ENCODE assay signal across 3 cellular contexts in the genomic region with DNA sequence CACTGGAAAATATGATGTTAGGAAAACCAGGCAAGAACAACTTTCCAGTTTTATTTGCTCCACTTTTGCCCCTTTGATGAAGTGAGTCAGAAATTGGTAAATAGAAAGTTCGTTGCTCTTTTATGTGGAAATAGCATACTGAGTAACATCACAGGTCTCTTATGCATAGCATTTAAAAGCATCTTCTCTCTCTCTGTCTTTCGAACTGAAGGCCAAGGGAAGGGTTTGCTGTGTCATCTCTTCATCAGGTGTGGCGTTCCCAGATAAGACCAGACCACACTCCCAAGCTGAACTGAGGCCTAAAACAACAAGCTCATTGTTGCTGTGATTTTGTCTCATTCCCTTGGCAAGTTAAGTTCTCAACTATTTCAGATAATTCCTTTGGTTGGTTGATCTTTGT.
TF ChIP-seq lines count a peak whose summit lies in the region.

No MANE protein-coding gene starts in this region.

TF ChIP-seq in K562, 482 proteins besides CTCF, POLR2A, EP300 and RAD21 (continues in another document):
- TF ChIP-seq MYC (IDR thresholded peaks at IDR 0.05; ENCODE audit: low read depth, low read length) = no peak
- no peak for TF ChIP-seq MYC (CRISPR knock-in tag; IDR thresholded peaks at IDR 0.05; ENCODE audit: borderline replicate concordance, low read depth)
- peak; percentile 35 for TF ChIP-seq NFIC (IDR thresholded peaks at IDR 0.05)
- TF ChIP-seq CTBP1 (IDR thresholded peaks at IDR 0.05; ENCODE audit: borderline replicate concordance) = peak; percentile 35; the same call in 1 of the 2 replicates
- no peak for TF ChIP-seq GTF2F1 (IDR thresholded peaks at IDR 0.05; ENCODE audit: low read depth, low read length)
- TF ChIP-seq C11orf30 (IDR thresholded peaks at IDR 0.05; ENCODE audit: low read depth) = peak; percentile 72
- TF ChIP-seq DPF2 (IDR thresholded peaks at IDR 0.05) = peak; percentile 57; the same call in 1 of the 2 replicates
- TF ChIP-seq HDAC1 (IDR thresholded peaks at IDR 0.05) = peak in 1 of 2 experiments; percentile 86; a peak in 2 of 4 replicates
- TF ChIP-seq, protein P1, sequence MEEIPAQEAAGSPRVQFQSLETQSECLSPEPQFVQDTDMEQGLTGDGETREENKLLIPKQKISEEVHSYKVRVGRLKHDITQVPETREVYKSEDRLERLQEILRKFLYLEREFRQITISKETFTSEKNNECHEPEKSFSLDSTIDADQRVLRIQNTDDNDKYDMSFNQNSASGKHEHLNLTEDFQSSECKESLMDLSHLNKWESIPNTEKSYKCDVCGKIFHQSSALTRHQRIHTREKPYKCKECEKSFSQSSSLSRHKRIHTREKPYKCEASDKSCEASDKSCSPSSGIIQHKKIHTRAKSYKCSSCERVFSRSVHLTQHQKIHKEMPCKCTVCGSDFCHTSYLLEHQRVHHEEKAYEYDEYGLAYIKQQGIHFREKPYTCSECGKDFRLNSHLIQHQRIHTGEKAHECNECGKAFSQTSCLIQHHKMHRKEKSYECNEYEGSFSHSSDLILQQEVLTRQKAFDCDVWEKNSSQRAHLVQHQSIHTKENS (CRISPR knock-in tag; IDR thresholded peaks at IDR 0.05) = no peak
- TF ChIP-seq, protein P2, sequence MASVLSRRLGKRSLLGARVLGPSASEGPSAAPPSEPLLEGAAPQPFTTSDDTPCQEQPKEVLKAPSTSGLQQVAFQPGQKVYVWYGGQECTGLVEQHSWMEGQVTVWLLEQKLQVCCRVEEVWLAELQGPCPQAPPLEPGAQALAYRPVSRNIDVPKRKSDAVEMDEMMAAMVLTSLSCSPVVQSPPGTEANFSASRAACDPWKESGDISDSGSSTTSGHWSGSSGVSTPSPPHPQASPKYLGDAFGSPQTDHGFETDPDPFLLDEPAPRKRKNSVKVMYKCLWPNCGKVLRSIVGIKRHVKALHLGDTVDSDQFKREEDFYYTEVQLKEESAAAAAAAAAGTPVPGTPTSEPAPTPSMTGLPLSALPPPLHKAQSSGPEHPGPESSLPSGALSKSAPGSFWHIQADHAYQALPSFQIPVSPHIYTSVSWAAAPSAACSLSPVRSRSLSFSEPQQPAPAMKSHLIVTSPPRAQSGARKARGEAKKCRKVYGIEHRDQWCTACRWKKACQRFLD (CRISPR knock-in tag; IDR thresholded peaks at IDR 0.05) = no peak
- no peak for TF ChIP-seq KLF13 (tag; IDR thresholded peaks at IDR 0.05; ENCODE audit: borderline replicate concordance, low read depth)
- TF ChIP-seq RCOR1 (IDR thresholded peaks at IDR 0.05; ENCODE audit: borderline replicate concordance in 1 of 2, low read depth in 2 of 2, low read length in 2 of 2) = peak; percentile 63 to 98; a peak in 2 of 4 replicates
- TF ChIP-seq HDAC2 (IDR thresholded peaks at IDR 0.05) = peak; percentile 75; the same call in 1 of the 2 replicates
- TF ChIP-seq, protein P3, sequence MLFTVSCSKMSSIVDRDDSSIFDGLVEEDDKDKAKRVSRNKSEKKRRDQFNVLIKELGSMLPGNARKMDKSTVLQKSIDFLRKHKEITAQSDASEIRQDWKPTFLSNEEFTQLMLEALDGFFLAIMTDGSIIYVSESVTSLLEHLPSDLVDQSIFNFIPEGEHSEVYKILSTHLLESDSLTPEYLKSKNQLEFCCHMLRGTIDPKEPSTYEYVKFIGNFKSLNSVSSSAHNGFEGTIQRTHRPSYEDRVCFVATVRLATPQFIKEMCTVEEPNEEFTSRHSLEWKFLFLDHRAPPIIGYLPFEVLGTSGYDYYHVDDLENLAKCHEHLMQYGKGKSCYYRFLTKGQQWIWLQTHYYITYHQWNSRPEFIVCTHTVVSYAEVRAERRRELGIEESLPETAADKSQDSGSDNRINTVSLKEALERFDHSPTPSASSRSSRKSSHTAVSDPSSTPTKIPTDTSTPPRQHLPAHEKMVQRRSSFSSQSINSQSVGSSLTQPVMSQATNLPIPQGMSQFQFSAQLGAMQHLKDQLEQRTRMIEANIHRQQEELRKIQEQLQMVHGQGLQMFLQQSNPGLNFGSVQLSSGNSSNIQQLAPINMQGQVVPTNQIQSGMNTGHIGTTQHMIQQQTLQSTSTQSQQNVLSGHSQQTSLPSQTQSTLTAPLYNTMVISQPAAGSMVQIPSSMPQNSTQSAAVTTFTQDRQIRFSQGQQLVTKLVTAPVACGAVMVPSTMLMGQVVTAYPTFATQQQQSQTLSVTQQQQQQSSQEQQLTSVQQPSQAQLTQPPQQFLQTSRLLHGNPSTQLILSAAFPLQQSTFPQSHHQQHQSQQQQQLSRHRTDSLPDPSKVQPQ (CRISPR knock-in tag; IDR thresholded peaks at IDR 0.05; ENCODE audit: borderline replicate concordance) = no peak
- peak; percentile 80 for TF ChIP-seq ARID1B (IDR thresholded peaks at IDR 0.05)
- no peak for TF ChIP-seq EWSR1 (IDR thresholded peaks at IDR 0.05; ENCODE audit: borderline replicate concordance, low read depth, partially characterized antibody)

TF ChIP-seq in HepG2, 621 proteins besides CTCF, POLR2A, EP300 and RAD21 (continued from another document):
- TF ChIP-seq, protein P4, sequence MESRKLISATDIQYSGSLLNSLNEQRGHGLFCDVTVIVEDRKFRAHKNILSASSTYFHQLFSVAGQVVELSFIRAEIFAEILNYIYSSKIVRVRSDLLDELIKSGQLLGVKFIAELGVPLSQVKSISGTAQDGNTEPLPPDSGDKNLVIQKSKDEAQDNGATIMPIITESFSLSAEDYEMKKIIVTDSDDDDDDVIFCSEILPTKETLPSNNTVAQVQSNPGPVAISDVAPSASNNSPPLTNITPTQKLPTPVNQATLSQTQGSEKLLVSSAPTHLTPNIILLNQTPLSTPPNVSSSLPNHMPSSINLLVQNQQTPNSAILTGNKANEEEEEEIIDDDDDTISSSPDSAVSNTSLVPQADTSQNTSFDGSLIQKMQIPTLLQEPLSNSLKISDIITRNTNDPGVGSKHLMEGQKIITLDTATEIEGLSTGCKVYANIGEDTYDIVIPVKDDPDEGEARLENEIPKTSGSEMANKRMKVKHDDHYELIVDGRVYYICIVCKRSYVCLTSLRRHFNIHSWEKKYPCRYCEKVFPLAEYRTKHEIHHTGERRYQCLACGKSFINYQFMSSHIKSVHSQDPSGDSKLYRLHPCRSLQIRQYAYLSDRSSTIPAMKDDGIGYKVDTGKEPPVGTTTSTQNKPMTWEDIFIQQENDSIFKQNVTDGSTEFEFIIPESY (CRISPR knock-in tag; IDR thresholded peaks at IDR 0.05) = no peak
- TF ChIP-seq TSC22D2 (CRISPR knock-in tag; IDR thresholded peaks at IDR 0.05; ENCODE audit: borderline replicate concordance) (no peak), SALL1 (CRISPR knock-in tag; IDR thresholded peaks at IDR 0.05) (no peak), ZFX (CRISPR knock-in tag; IDR thresholded peaks at IDR 0.05; ENCODE audit: low read depth) (no peak), GZF1 (CRISPR knock-in tag; IDR thresholded peaks at IDR 0.05) (no peak), SNAI1 (CRISPR knock-in tag; IDR thresholded peaks at IDR 0.05; ENCODE audit: borderline replicate concordance) (no peak), SMC3 (IDR thresholded peaks at IDR 0.05; ENCODE audit: low read length) (no peak), HDAC2 (CRISPR knock-in tag; IDR thresholded peaks at IDR 0.05) (no peak), ZNF775 (CRISPR knock-in tag; IDR thresholded peaks at IDR 0.05; ENCODE audit: borderline replicate concordance) (no peak), GABPB1 (CRISPR knock-in tag; IDR thresholded peaks at IDR 0.05) (no peak), ZBTB1 (CRISPR knock-in tag; IDR thresholded peaks at IDR 0.05; ENCODE audit: borderline replicate concordance) (no peak)
- TF ChIP-seq, protein P5, sequence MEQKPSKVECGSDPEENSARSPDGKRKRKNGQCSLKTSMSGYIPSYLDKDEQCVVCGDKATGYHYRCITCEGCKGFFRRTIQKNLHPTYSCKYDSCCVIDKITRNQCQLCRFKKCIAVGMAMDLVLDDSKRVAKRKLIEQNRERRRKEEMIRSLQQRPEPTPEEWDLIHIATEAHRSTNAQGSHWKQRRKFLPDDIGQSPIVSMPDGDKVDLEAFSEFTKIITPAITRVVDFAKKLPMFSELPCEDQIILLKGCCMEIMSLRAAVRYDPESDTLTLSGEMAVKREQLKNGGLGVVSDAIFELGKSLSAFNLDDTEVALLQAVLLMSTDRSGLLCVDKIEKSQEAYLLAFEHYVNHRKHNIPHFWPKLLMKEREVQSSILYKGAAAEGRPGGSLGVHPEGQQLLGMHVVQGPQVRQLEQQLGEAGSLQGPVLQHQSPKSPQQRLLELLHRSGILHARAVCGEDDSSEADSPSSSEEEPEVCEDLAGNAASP (CRISPR knock-in tag; IDR thresholded peaks at IDR 0.05; ENCODE audit: borderline replicate concordance) = no peak
TF ChIP-seq in HepG2: peak in this region for 0.

TF ChIP-seq in SK-N-SH, 30 proteins besides CTCF, POLR2A, EP300 and RAD21:
- TF ChIP-seq RXRA (IDR thresholded peaks at IDR 0.05; ENCODE audit: borderline replicate concordance, low read depth) (no peak), RFX5 (IDR thresholded peaks at IDR 0.05; ENCODE audit: low read length) (no peak), JUND (IDR thresholded peaks at IDR 0.05) (no peak), MEF2A (IDR thresholded peaks at IDR 0.05; ENCODE audit: borderline replicate concordance, low read depth) (no peak), CHD2 (IDR thresholded peaks at IDR 0.05; ENCODE audit: low read length, partially characterized antibody) (no peak), MXI1 (IDR thresholded peaks at IDR 0.05; ENCODE audit: low read depth, low read length) (no peak), TEAD4 (IDR thresholded peaks at IDR 0.05; ENCODE audit: borderline replicate concordance, insufficient read depth) (no peak), NFIC (IDR thresholded peaks at IDR 0.05; ENCODE audit: borderline replicate concordance) (no peak), ELF1 (IDR thresholded peaks at IDR 0.05) (no peak), SIN3A (IDR thresholded peaks at IDR 0.05; ENCODE audit: borderline replicate concordance, low read depth, low read length) (no peak), NRF1 (IDR thresholded peaks at IDR 0.05; ENCODE audit: low read depth, low read length) (no peak), FOSL2 (IDR thresholded peaks at IDR 0.05; ENCODE audit: borderline replicate concordance, low read depth) (no peak)
- TF ChIP-seq, protein P4 (IDR thresholded peaks at IDR 0.05; ENCODE audit: borderline replicate concordance, low read depth) = no peak
- TF ChIP-seq, protein P6, sequence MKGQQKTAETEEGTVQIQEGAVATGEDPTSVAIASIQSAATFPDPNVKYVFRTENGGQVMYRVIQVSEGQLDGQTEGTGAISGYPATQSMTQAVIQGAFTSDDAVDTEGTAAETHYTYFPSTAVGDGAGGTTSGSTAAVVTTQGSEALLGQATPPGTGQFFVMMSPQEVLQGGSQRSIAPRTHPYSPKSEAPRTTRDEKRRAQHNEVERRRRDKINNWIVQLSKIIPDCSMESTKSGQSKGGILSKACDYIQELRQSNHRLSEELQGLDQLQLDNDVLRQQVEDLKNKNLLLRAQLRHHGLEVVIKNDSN (IDR thresholded peaks at IDR 0.05; ENCODE audit: borderline replicate concordance, low read depth) = no peak
- TF ChIP-seq, protein P7, sequence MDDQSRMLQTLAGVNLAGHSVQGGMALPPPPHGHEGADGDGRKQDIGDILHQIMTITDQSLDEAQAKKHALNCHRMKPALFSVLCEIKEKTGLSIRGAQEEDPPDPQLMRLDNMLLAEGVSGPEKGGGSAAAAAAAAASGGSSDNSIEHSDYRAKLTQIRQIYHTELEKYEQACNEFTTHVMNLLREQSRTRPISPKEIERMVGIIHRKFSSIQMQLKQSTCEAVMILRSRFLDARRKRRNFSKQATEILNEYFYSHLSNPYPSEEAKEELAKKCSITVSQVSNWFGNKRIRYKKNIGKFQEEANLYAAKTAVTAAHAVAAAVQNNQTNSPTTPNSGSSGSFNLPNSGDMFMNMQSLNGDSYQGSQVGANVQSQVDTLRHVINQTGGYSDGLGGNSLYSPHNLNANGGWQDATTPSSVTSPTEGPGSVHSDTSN (IDR thresholded peaks at IDR 0.05) = no peak
- TF ChIP-seq, protein P8, sequence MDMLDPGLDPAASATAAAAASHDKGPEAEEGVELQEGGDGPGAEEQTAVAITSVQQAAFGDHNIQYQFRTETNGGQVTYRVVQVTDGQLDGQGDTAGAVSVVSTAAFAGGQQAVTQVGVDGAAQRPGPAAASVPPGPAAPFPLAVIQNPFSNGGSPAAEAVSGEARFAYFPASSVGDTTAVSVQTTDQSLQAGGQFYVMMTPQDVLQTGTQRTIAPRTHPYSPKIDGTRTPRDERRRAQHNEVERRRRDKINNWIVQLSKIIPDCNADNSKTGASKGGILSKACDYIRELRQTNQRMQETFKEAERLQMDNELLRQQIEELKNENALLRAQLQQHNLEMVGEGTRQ (IDR thresholded peaks at IDR 0.05; ENCODE audit: borderline replicate concordance, low read depth, low read length) = no peak
